In genomic region chr1:44775078-44775929, GRCh38 we compare ENCODE assay signal across 8 cellular contexts. TPM values are rescaled to one million over a fixed set of nuclear protein-coding genes. Genes with fewer than 3 reads are reported as not detected.
DNase-seq lines count a peak whose midpoint lies in the region; ATAC-seq and TF ChIP-seq lines count a peak whose summit lies in the region.

Gene RPS8, plus strand, starts transcription at chr1:44775540. Its CDS starts 57 bp downstream, at chr1:44775597.

- peak within 1 kb of the TSS; percentile 82 to 99 (median 98) for H3K27ac Mint-ChIP-seq in CD4-positive, alpha-beta memory T cell
- H3K27ac Mint-ChIP-seq in activated CD8-positive, alpha-beta T cell treated with anti-CD3 and anti-CD28 coated beads for 36 hours: peak within 1 kb of the TSS; percentile 96

- POLR2A ChIA-PET in CD4-positive, alpha-beta memory T cell (lab: Charles Lee; ENCODE audit: partially characterized antibody): interaction anchor here (0.6 to 5.4 kb wide), 49 partner anchors 9 to 1472 kb away, joined by 3 to 126 read pairs (median 5); partner anchors contain the start of genes AKR1A1, ARMH1, BEST4 and BTBD19
- POLR2A ChIA-PET in activated CD8-positive, alpha-beta T cell treated with anti-CD3 and anti-CD28 coated beads for 36 hours (lab: Charles Lee): interaction anchor here (0.6 to 10.7 kb wide), 29 partner anchors 9 to 736 kb away, joined by 3 to 181 read pairs (median 8); partner anchors contain the start of genes BEST4, BTBD19, DYNLT4 and HECTD3

- H3K27ac ChIP-seq in CD4-positive, alpha-beta memory T cell (ENCODE audit: low read depth, low read length): peak within 1 kb of the TSS; percentile 78
- H3K27ac ChIP-seq in ectodermal cell (ENCODE audit: insufficient read depth, low read depth, low read length, poor library complexity, severe bottlenecking): peak within 1 kb of the TSS; percentile 88
- H3K27ac ChIP-seq in lower lobe of right lung: peak within 1 kb of the TSS; percentile 98

- 0 to 1% methylated on average over 65 of the region's 65 CpGs for WGBS in ectodermal cell, 2 experiments

- H3K27me3 ChIP-seq in CD4-positive, alpha-beta memory T cell (ENCODE audit: insufficient read depth, low read length): no peaks in the 10 kb centered on the region
- H3K27me3 ChIP-seq in ectodermal cell (ENCODE audit: control insufficient read depth, insufficient read depth, low read length, poor library complexity, severe bottlenecking) (no peaks in the 10 kb centered on the region), lower lobe of right lung (ENCODE audit: low read depth) (no peaks in the 10 kb centered on the region)

- peaks cover 21% of the 10 kb centered on the region for H3K36me3 ChIP-seq in CD4-positive, alpha-beta memory T cell (ENCODE audit: insufficient read depth, low read length)
- H3K36me3 ChIP-seq in ectodermal cell (ENCODE audit: control insufficient read depth, insufficient read depth, low read length) (peaks cover 15% of the 10 kb centered on the region), lower lobe of right lung (peaks cover 41% of the 10 kb centered on the region)

- no peaks in the 10 kb centered on the region for H3K9me3 Mint-ChIP-seq in CD4-positive, alpha-beta memory T cell
- no peaks in the 10 kb centered on the region for H3K9me3 Mint-ChIP-seq in activated CD8-positive, alpha-beta T cell treated with anti-CD3 and anti-CD28 coated beads for 36 hours

- peak within 1 kb of the TSS; percentile 89 to 98 (median 94) for H3K4me3 Mint-ChIP-seq in CD4-positive, alpha-beta memory T cell
- H3K4me3 Mint-ChIP-seq in activated CD8-positive, alpha-beta T cell treated with anti-CD3 and anti-CD28 coated beads for 36 hours: peak within 1 kb of the TSS; percentile 91

- peak; percentile 71 for ATAC-seq in GM19452 (IDR thresholded peaks at IDR 0.05; ENCODE audit: unreplicated experiment)
- ATAC-seq in activated CD8-positive, alpha-beta T cell treated with anti-CD3 and anti-CD28 coated beads for 36 hours: peak; percentile 79
- ATAC-seq in lower lobe of right lung: peak; percentile 93 to 96

- peaks cover 22 to 47% of the 10 kb centered on the region in 2 donors for H3K36me3 Mint-ChIP-seq in CD4-positive, alpha-beta memory T cell
- peaks cover 52% of the 10 kb centered on the region for H3K36me3 Mint-ChIP-seq in activated CD8-positive, alpha-beta T cell treated with anti-CD3 and anti-CD28 coated beads for 36 hours (ENCODE audit: low read depth)

- H3K9me3 ChIP-seq in CD4-positive, alpha-beta memory T cell (ENCODE audit: control insufficient read depth in 1 of 2, low read length in 2 of 2): no peaks in the 10 kb centered on the region
- no peaks in the 10 kb centered on the region for H3K9me3 ChIP-seq in ectodermal cell (ENCODE audit: control insufficient read depth, low read length)
- no peaks in the 10 kb centered on the region for H3K9me3 ChIP-seq in lower lobe of right lung

- DNase-seq in CD4-positive, alpha-beta memory T cell: peak; percentile 89 to 92 (median 91)
- DNase-seq in HK-2 (ENCODE audit: unreplicated experiment) (peak; percentile 88), NCI-H82 treated with DMSO at 0.1 percent for 48 hours (lab: John Stamatoyannopoulos, UW; ENCODE audit: unreplicated experiment) (peak; percentile 72), lower lobe of right lung (peak; percentile 93)
- peak; percentile 95 for DNase-seq in activated CD8-positive, alpha-beta T cell treated with anti-CD3 and anti-CD28 coated beads for 36 hours
- peak; percentile 74 to 77 (median 76) for DNase-seq in stimulated activated CD4-positive, alpha-beta T cell treated with anti-CD3 and anti-CD28 coated beads, TNF-alpha, amount 100 ng/mL, for 1 hour (ENCODE audit: low read depth in 3 of 3, low spot score in 1 of 3)

- TF ChIP-seq CTCF in activated CD8-positive, alpha-beta T cell treated with anti-CD3 and anti-CD28 coated beads for 36 hours (IDR thresholded peaks at IDR 0.05): no peak
- TF ChIP-seq CTCF in lower lobe of right lung (IDR thresholded peaks at IDR 0.05): no peak

- CTCF ChIA-PET in CD4-positive, alpha-beta memory T cell (lab: Charles Lee; ENCODE audit: partially characterized antibody): interaction anchor here (0.5 to 6.1 kb wide), 13 partner anchors 8 to 784 kb away, joined by 3 to 53 read pairs (median 4); partner anchors contain the start of genes BEST4, EIF2B3 and RNU5D-1
- CTCF ChIA-PET in activated CD8-positive, alpha-beta T cell treated with anti-CD3 and anti-CD28 coated beads for 36 hours (lab: Charles Lee): interaction anchor here (0.7 to 3.0 kb wide), 11 partner anchors 8 to 129 kb away, joined by 3 to 28 read pairs (median 4); partner anchors contain the start of genes PLK3 and RNU5D-1

- no peaks in the 10 kb centered on the region for H3K27me3 Mint-ChIP-seq in CD4-positive, alpha-beta memory T cell
- no peaks in the 10 kb centered on the region for H3K27me3 Mint-ChIP-seq in activated CD8-positive, alpha-beta T cell treated with anti-CD3 and anti-CD28 coated beads for 36 hours

- H3K4me3 ChIP-seq in CD4-positive, alpha-beta memory T cell (ENCODE audit: low read length in 2 of 2): peak within 1 kb of the TSS; percentile 87 to 88
- H3K4me3 ChIP-seq in ectodermal cell (ENCODE audit: insufficient read depth, low read depth, low read length) (peak within 1 kb of the TSS; percentile 99), lower lobe of right lung (peak within 1 kb of the TSS; percentile 97)

- peaks cover 20 to 56% (median 27%) of the 10 kb centered on the region in 4 donors for H3K4me1 Mint-ChIP-seq in CD4-positive, alpha-beta memory T cell
- peaks cover 35% of the 10 kb centered on the region for H3K4me1 Mint-ChIP-seq in activated CD8-positive, alpha-beta T cell treated with anti-CD3 and anti-CD28 coated beads for 36 hours (ENCODE audit: low read depth)

- H3K4me1 ChIP-seq in CD4-positive, alpha-beta memory T cell (ENCODE audit: insufficient read depth, low read length): peaks cover 25% of the 10 kb centered on the region
- H3K4me1 ChIP-seq in ectodermal cell (ENCODE audit: control insufficient read depth, insufficient read depth, low read length) (peaks cover 4% of the 10 kb centered on the region), lower lobe of right lung (peaks cover 29% of the 10 kb centered on the region)

- intact Hi-C loops in CD4-positive, alpha-beta memory T cell (cut with micrococcal nuclease): loop anchor here (1.0 kb wide), 4 partner anchors 9 to 211 kb away; partner anchors contain the start of genes EIF2B3, KIF2C and RNU5D-1
- intact Hi-C loops in activated CD8-positive, alpha-beta T cell treated with anti-CD3 and anti-CD28 coated beads for 36 hours (cut with micrococcal nuclease): loop anchor here (5.0 kb wide), 1 partner anchor 43 kb away; the partner anchor contains the start of gene RNU5D-1
- intact Hi-C loops in lower lobe of right lung (cut with DNase I): no loop called here

RNA-seq across cellular contexts. Expression of gene RPS8, which starts in this region (rescaled TPM):
- total RNA-seq in CD4-positive, alpha-beta memory T cell: 1,000 to 10,000 TPM; 2,728 to 2,811 TPM
- 1,000 to 10,000 TPM in 1 of 2 donors, 100 to 1,000 TPM in 1; 778 to 1,323 TPM for polyA plus RNA-seq in CD4-positive, alpha-beta memory T cell
- total RNA-seq in activated CD8-positive, alpha-beta T cell treated with anti-CD3 and anti-CD28 coated beads for 36 hours: 1,000 to 10,000 TPM; 3,218 to 3,314 TPM
- 2,727 TPM for polyA plus RNA-seq in ectodermal cell (2013, experiment 1 of 4)
- polyA plus RNA-seq in ectodermal cell (2013, experiment 2 of 4): 2,601 TPM
- 3,056 TPM for polyA plus RNA-seq in ectodermal cell (2013, experiment 3 of 4)
- polyA plus RNA-seq in ectodermal cell (2013, experiment 4 of 4): 3,481 TPM
- 1,341 TPM for total RNA-seq in lower lobe of right lung

Comparison
In these comparisons a context has a peak if more than half of its experiments do, and no peak if none do; other contexts are left out.
1. Peak in every context shown above with its lines: DNase-seq, ATAC-seq, H3K4me3 ChIP-seq and H3K27ac ChIP-seq.